34 cellular contexts compared by ENCODE assay signal in the genomic region with DNA sequence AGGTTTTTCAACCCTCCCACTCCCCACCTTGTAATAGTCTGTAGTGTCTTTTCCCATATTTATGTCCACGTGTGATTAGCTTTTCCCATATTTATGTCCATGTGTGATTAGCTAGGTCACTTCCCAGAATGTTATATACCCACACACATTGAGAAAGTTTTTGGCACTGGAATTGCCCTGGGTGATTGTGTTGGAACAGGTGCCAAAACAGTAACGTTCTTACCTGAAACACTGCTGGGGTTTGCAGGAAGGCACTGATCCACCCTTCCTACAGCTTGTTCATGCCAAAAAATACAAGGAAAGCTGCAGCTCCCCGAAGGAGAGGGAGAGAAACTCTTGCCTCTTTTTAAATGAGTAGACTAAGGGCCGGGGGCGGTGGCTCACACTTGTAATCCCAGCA.
"Had no signal": no experiment of that assay in that cellular context is flagged by ENCODE, and none has a peak within 500 bp of the region (broad histone marks: within the 10 kb centered on the region; RNA-seq: fewer than 3 reads in every experiment).

No MANE protein-coding gene starts in this region.

- H3K27me3 ChIP-seq: adrenal gland, body of pancreas, esophagus squamous epithelium, gastroesophageal sphincter, heart right ventricle had no signal

- H3K4me1 Mint-ChIP-seq: activated CD4-positive, alpha-beta T cell treated with anti-CD3 and anti-CD28 coated beads for 36 hours; activated CD4-positive, alpha-beta T cell treated with anti-CD3 and anti-CD28 coated beads, Interleukin-2, amount 10 ng/mL, durations not matched to agents 24 days and 14 days; activated CD8-positive, alpha-beta memory T cell treated with anti-CD3 and anti-CD28 coated beads, Interleukin-2, amount 10 ng/mL, durations not matched to agents 7 days and 5 days; activated naive CD4-positive, alpha-beta T cell treated with anti-CD3 and anti-CD28 coated beads, Interleukin-2, amount 50 U/mL, for 24 hours; activated naive CD8-positive, alpha-beta T cell treated with anti-CD3 and anti-CD28 coated beads for 36 hours; activated naive CD8-positive, alpha-beta T cell treated with anti-CD3 and anti-CD28 coated beads, Interleukin-2, amount 50 U/mL, for 24 hours; T-helper 17 cell had no signal

- H3K4me3 ChIP-seq: adrenal gland, body of pancreas, esophagus squamous epithelium, gastroesophageal sphincter, heart right ventricle had no signal

- H3K36me3 ChIP-seq: adrenal gland, esophagus squamous epithelium, gastroesophageal sphincter, heart right ventricle had no signal

- ATAC-seq: activated CD4-positive, alpha-beta T cell treated with anti-CD3 and anti-CD28 coated beads for 36 hours; activated CD8-positive, alpha-beta memory T cell treated with anti-CD3 and anti-CD28 coated beads, Interleukin-2, amount 10 ng/mL, durations not matched to agents 7 days and 5 days; activated CD8-positive, alpha-beta T cell treated with anti-CD3 and anti-CD28 coated beads, Interleukin-2, amount 10 ng/mL, durations not matched to agents 7 days and 5 days; activated naive CD8-positive, alpha-beta T cell treated with anti-CD3 and anti-CD28 coated beads, Interleukin-2, amount 50 U/mL, for 24 hours; body of pancreas; effector memory CD8-positive, alpha-beta T cell; gastroesophageal sphincter; heart right ventricle; T-helper 17 cell had no signal

- H3K27me3 Mint-ChIP-seq: effector memory CD8-positive, alpha-beta T cell had no signal

- H3K36me3 Mint-ChIP-seq: activated CD4-positive, alpha-beta memory T cell treated with anti-CD3 and anti-CD28 coated beads for 36 hours; activated CD8-positive, alpha-beta memory T cell treated with anti-CD3 and anti-CD28 coated beads, Interleukin-2, amount 10 ng/mL, durations not matched to agents 7 days and 5 days; activated naive CD4-positive, alpha-beta T cell treated with anti-CD3 and anti-CD28 coated beads, Interleukin-2, amount 50 U/mL, for 24 hours; activated naive CD8-positive, alpha-beta T cell treated with anti-CD3 and anti-CD28 coated beads for 36 hours had no signal

- H3K27ac Mint-ChIP-seq: activated CD4-positive, alpha-beta memory T cell treated with anti-CD3 and anti-CD28 coated beads for 36 hours; activated CD4-positive, alpha-beta T cell treated with anti-CD3 and anti-CD28 coated beads for 36 hours; activated CD4-positive, alpha-beta T cell treated with anti-CD3 and anti-CD28 coated beads, Interleukin-2, amount 10 ng/mL, durations not matched to agents 24 days and 14 days; activated CD8-positive, alpha-beta memory T cell treated with anti-CD3 and anti-CD28 coated beads, Interleukin-2, amount 10 ng/mL, durations not matched to agents 7 days and 5 days; activated CD8-positive, alpha-beta T cell treated with anti-CD3 and anti-CD28 coated beads, Interleukin-2, amount 10 ng/mL, durations not matched to agents 7 days and 5 days; activated naive CD4-positive, alpha-beta T cell treated with anti-CD3 and anti-CD28 coated beads for 36 hours; activated naive CD4-positive, alpha-beta T cell treated with anti-CD3 and anti-CD28 coated beads, Interleukin-2, amount 50 U/mL, for 24 hours; activated naive CD8-positive, alpha-beta T cell treated with anti-CD3 and anti-CD28 coated beads for 36 hours; activated naive CD8-positive, alpha-beta T cell treated with anti-CD3 and anti-CD28 coated beads, Interleukin-2, amount 50 U/mL, for 24 hours; activated T-helper 1 cell treated with anti-CD3 and anti-CD28 coated beads, Interleukin-12 subunit alpha, Interleukin-12 subunit beta, Interleukin-2, Interleukin-4 antibody, amounts not matched to agents 30 ng/mL and 10 ng/mL and 1 ng/mL, durations not matched to agents 14 hours and 24 hours and 36 hours; activated T-helper 2 cell treated with anti-CD3 and anti-CD28 coated beads, Interferon-gamma antibody, Interleukin-2, Interleukin-4, amounts not matched to agents 10 μg/mL and 5 μg/mL and 100 μg/mL, durations not matched to agents 14 hours and 24 hours and 36 hours; effector memory CD8-positive, alpha-beta T cell; T-helper 17 cell; T-helper 2 cell treated with Interferon-gamma antibody and Interleukin-4, amounts not matched to agents 5 μg/mL and 100 μg/mL, for 36 hours had no signal

- H3K4me1 ChIP-seq: adrenal gland, gastroesophageal sphincter had no signal

- H3K9me3 Mint-ChIP-seq: activated CD4-positive, alpha-beta memory T cell treated with anti-CD3 and anti-CD28 coated beads for 36 hours; activated CD4-positive, alpha-beta T cell treated with anti-CD3 and anti-CD28 coated beads, Interleukin-2, amount 10 ng/mL, durations not matched to agents 24 days and 14 days; activated naive CD4-positive, alpha-beta T cell treated with anti-CD3 and anti-CD28 coated beads for 36 hours; activated naive CD4-positive, alpha-beta T cell treated with anti-CD3 and anti-CD28 coated beads, Interleukin-2, amount 50 U/mL, for 24 hours; activated naive CD8-positive, alpha-beta T cell treated with anti-CD3 and anti-CD28 coated beads for 36 hours; activated naive CD8-positive, alpha-beta T cell treated with anti-CD3 and anti-CD28 coated beads, Interleukin-2, amount 50 U/mL, for 24 hours; activated T-helper 1 cell treated with anti-CD3 and anti-CD28 coated beads, Interleukin-12 subunit alpha, Interleukin-12 subunit beta, Interleukin-2, Interleukin-4 antibody, amounts not matched to agents 30 ng/mL and 10 ng/mL and 1 ng/mL, durations not matched to agents 14 hours and 24 hours and 36 hours; activated T-helper 2 cell treated with anti-CD3 and anti-CD28 coated beads, Interferon-gamma antibody, Interleukin-2, Interleukin-4, amounts not matched to agents 10 μg/mL and 5 μg/mL and 100 μg/mL, durations not matched to agents 14 hours and 24 hours and 36 hours; effector memory CD8-positive, alpha-beta T cell; T-helper 2 cell treated with Interferon-gamma antibody and Interleukin-4, amounts not matched to agents 5 μg/mL and 100 μg/mL, for 36 hours had no signal

- DNase-seq: activated CD4-positive, alpha-beta memory T cell treated with anti-CD3 and anti-CD28 coated beads for 36 hours; activated CD4-positive, alpha-beta T cell treated with anti-CD3 and anti-CD28 coated beads for 36 hours; activated CD4-positive, alpha-beta T cell treated with anti-CD3 and anti-CD28 coated beads, Interleukin-2, amount 10 ng/mL, durations not matched to agents 24 days and 14 days; activated CD4-positive, CD25-positive, alpha-beta regulatory T cell; activated CD4-positive, CD25-positive, alpha-beta regulatory T cell treated with anti-CD3 and anti-CD28 coated beads, Interleukin-2, amount 50 U/mL, for 72 hours; activated CD8-positive, alpha-beta memory T cell treated with anti-CD3 and anti-CD28 coated beads, Interleukin-2, amount 10 ng/mL, durations not matched to agents 7 days and 5 days; activated CD8-positive, alpha-beta memory T cell treated with anti-CD3 and anti-CD28 coated beads, Interleukin-2, amount 50 U/mL, for 4 hours; activated CD8-positive, alpha-beta T cell treated with anti-CD3 and anti-CD28 coated beads, Interleukin-2, amount 10 ng/mL, durations not matched to agents 7 days and 5 days; activated effector memory CD4-positive, alpha-beta T cell treated with anti-CD3 and anti-CD28 coated beads, Interleukin-2, amount 50 U/mL, for 16 hours; activated naive CD4-positive, alpha-beta T cell treated with anti-CD3 and anti-CD28 coated beads for 36 hours; activated naive CD8-positive, alpha-beta T cell treated with anti-CD3 and anti-CD28 coated beads for 36 hours; activated naive CD8-positive, alpha-beta T cell treated with anti-CD3 and anti-CD28 coated beads, Interleukin-2, amount 50 U/mL, for 24 hours; activated T-cell treated with anti-CD3 and anti-CD28 coated beads, Interleukin-2, amount 50 U/mL, for 1 hour; activated T-cell treated with anti-CD3 and anti-CD28 coated beads, Interleukin-2, amount 50 U/mL, for 48 hours; adrenal gland; amygdala; aorta; body of pancreas; caudate nucleus; cortex of kidney; dermis blood vessel endothelial cell; effector CD4-positive, alpha-beta T cell; effector memory CD8-positive, alpha-beta T cell; erythroblast; esophagus squamous epithelium; foreskin melanocyte; heart right ventricle; T-helper 17 cell; T1000 had no signal

- H3K9me3 ChIP-seq: adrenal gland, body of pancreas, esophagus squamous epithelium, gastroesophageal sphincter, heart right ventricle had no signal

- H3K4me3 Mint-ChIP-seq: activated CD4-positive, alpha-beta memory T cell treated with anti-CD3 and anti-CD28 coated beads for 36 hours; activated CD4-positive, alpha-beta T cell treated with anti-CD3 and anti-CD28 coated beads for 36 hours; activated CD4-positive, alpha-beta T cell treated with anti-CD3 and anti-CD28 coated beads, Interleukin-2, amount 10 ng/mL, durations not matched to agents 24 days and 14 days; activated CD8-positive, alpha-beta memory T cell treated with anti-CD3 and anti-CD28 coated beads, Interleukin-2, amount 10 ng/mL, durations not matched to agents 7 days and 5 days; activated CD8-positive, alpha-beta T cell treated with anti-CD3 and anti-CD28 coated beads, Interleukin-2, amount 10 ng/mL, durations not matched to agents 7 days and 5 days; activated naive CD4-positive, alpha-beta T cell treated with anti-CD3 and anti-CD28 coated beads for 36 hours; activated naive CD4-positive, alpha-beta T cell treated with anti-CD3 and anti-CD28 coated beads, Interleukin-2, amount 50 U/mL, for 24 hours; activated naive CD8-positive, alpha-beta T cell treated with anti-CD3 and anti-CD28 coated beads for 36 hours; activated naive CD8-positive, alpha-beta T cell treated with anti-CD3 and anti-CD28 coated beads, Interleukin-2, amount 50 U/mL, for 24 hours; activated T-helper 1 cell treated with anti-CD3 and anti-CD28 coated beads, Interleukin-12 subunit alpha, Interleukin-12 subunit beta, Interleukin-2, Interleukin-4 antibody, amounts not matched to agents 30 ng/mL and 10 ng/mL and 1 ng/mL, durations not matched to agents 14 hours and 24 hours and 36 hours; effector memory CD8-positive, alpha-beta T cell; T-helper 17 cell; T-helper 2 cell treated with Interferon-gamma antibody and Interleukin-4, amounts not matched to agents 5 μg/mL and 100 μg/mL, for 36 hours had no signal

- H3K27ac ChIP-seq: adrenal gland, gastroesophageal sphincter, heart right ventricle had no signal
